1 cellular context compared by ENCODE assay signal in genomic region chr14:69154779-69155178, GRCh38.
TF ChIP-seq lines count a peak whose summit lies in the region.

No MANE protein-coding gene starts in this region.

TF ChIP-seq in GM12878, 131 proteins besides CTCF, POLR2A, EP300 and RAD21:
- TF ChIP-seq PKNOX1 (IDR thresholded peaks at IDR 0.05) (peak; percentile 49; the same call in 1 of the 2 replicates), HDAC6 (IDR thresholded peaks at IDR 0.05; ENCODE audit: unreplicated experiment) (no peak)
TF ChIP-seq in GM12878: peak in this region for 1.
